Comparison of ENCODE assay signal across 8 cellular contexts in genomic region chr3:48439820-48440589, GRCh38.
A peak's percentile ranks its signal among the peaks of the same experiment; 100 is the strongest.
DNase-seq lines count a peak whose midpoint lies in the region; ATAC-seq and TF ChIP-seq lines count a peak whose summit lies in the region.

Gene CCDC51, minus strand, starts transcription at chr3:48440119. Its CDS starts 4,991 bp downstream, at chr3:48435128.
Gene TMA7, plus strand, starts transcription at chr3:48440257. Its CDS starts 40 bp downstream, at chr3:48440297.

- TF ChIP-seq CTCF in AG10803 (conservative IDR thresholded peaks at IDR 0.05; ENCODE audit: low read length), result no peak

- peak within 1 kb of the TSS; percentile 99 for H3K4me3 ChIP-seq in AG10803 (ENCODE audit: low read length)

- ATAC-seq in GM19035 (IDR thresholded peaks at IDR 0.05; ENCODE audit: unreplicated experiment) (peak; percentile 93), HG03354 (IDR thresholded peaks at IDR 0.05; ENCODE audit: poor library complexity, severe bottlenecking, unreplicated experiment) (peak; percentile 96)
- peak; percentile 97 to 99 for ATAC-seq in activated CD4-positive, CD25-positive, alpha-beta regulatory T cell treated with anti-CD3 and anti-CD28 coated beads, Interleukin-2, amount 50 U/mL, for 24 hours

- peak; percentile 93 for DNase-seq in AG10803 (ENCODE audit: low read depth)
- DNase-seq in NCI-H446 treated with DMSO at 0.1 percent for 48 hours (lab: John Stamatoyannopoulos, UW), result peak; percentile 82
- peak; percentile 99 for DNase-seq in cerebellar cortex (ENCODE audit: low spot score)
- peak; percentile 96 for DNase-seq in iris pigment epithelial cell (ENCODE audit: low read depth)
- DNase-seq in stimulated activated CD4-positive, alpha-beta T cell treated with anti-CD3 and anti-CD28 coated beads, Interleukin-12 subunit alpha, Interleukin-12 subunit beta, amount 100 ng/mL, for 24 hours (ENCODE audit: low read depth in 2 of 2), result peak; percentile 98 to 99

Comparison
In these comparisons a context has a peak if more than half of its experiments do, and no peak if none do; other contexts are left out.
1. Peak in every context shown above with its lines: DNase-seq, ATAC-seq and H3K4me3 ChIP-seq.